ENCODE assay signal across 1 cellular context in the genomic region with DNA sequence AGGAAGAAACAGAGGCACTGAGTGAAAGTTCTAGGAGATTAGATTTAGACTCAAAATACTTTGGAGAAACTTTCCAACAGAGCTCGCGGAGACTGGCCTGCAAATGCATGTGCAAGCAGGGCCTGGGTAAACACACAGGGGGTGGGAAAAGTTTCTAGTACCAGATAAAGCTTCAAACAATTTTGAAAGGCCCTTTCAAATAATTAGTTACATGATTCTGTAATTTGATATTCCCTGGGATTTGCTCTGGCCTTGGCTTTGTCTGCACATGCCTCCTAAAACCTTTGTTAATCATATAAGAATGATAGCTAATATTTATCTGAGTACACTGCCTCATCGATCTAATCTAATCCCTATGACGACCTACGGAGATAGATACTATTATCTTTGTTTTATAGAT.
TF ChIP-seq lines count a peak whose summit lies in the region.

No MANE protein-coding gene starts in this region.

TF ChIP-seq in GM23338, 12 proteins besides CTCF, POLR2A, EP300 and RAD21 (continued from another document):
- TF ChIP-seq, protein P1, sequence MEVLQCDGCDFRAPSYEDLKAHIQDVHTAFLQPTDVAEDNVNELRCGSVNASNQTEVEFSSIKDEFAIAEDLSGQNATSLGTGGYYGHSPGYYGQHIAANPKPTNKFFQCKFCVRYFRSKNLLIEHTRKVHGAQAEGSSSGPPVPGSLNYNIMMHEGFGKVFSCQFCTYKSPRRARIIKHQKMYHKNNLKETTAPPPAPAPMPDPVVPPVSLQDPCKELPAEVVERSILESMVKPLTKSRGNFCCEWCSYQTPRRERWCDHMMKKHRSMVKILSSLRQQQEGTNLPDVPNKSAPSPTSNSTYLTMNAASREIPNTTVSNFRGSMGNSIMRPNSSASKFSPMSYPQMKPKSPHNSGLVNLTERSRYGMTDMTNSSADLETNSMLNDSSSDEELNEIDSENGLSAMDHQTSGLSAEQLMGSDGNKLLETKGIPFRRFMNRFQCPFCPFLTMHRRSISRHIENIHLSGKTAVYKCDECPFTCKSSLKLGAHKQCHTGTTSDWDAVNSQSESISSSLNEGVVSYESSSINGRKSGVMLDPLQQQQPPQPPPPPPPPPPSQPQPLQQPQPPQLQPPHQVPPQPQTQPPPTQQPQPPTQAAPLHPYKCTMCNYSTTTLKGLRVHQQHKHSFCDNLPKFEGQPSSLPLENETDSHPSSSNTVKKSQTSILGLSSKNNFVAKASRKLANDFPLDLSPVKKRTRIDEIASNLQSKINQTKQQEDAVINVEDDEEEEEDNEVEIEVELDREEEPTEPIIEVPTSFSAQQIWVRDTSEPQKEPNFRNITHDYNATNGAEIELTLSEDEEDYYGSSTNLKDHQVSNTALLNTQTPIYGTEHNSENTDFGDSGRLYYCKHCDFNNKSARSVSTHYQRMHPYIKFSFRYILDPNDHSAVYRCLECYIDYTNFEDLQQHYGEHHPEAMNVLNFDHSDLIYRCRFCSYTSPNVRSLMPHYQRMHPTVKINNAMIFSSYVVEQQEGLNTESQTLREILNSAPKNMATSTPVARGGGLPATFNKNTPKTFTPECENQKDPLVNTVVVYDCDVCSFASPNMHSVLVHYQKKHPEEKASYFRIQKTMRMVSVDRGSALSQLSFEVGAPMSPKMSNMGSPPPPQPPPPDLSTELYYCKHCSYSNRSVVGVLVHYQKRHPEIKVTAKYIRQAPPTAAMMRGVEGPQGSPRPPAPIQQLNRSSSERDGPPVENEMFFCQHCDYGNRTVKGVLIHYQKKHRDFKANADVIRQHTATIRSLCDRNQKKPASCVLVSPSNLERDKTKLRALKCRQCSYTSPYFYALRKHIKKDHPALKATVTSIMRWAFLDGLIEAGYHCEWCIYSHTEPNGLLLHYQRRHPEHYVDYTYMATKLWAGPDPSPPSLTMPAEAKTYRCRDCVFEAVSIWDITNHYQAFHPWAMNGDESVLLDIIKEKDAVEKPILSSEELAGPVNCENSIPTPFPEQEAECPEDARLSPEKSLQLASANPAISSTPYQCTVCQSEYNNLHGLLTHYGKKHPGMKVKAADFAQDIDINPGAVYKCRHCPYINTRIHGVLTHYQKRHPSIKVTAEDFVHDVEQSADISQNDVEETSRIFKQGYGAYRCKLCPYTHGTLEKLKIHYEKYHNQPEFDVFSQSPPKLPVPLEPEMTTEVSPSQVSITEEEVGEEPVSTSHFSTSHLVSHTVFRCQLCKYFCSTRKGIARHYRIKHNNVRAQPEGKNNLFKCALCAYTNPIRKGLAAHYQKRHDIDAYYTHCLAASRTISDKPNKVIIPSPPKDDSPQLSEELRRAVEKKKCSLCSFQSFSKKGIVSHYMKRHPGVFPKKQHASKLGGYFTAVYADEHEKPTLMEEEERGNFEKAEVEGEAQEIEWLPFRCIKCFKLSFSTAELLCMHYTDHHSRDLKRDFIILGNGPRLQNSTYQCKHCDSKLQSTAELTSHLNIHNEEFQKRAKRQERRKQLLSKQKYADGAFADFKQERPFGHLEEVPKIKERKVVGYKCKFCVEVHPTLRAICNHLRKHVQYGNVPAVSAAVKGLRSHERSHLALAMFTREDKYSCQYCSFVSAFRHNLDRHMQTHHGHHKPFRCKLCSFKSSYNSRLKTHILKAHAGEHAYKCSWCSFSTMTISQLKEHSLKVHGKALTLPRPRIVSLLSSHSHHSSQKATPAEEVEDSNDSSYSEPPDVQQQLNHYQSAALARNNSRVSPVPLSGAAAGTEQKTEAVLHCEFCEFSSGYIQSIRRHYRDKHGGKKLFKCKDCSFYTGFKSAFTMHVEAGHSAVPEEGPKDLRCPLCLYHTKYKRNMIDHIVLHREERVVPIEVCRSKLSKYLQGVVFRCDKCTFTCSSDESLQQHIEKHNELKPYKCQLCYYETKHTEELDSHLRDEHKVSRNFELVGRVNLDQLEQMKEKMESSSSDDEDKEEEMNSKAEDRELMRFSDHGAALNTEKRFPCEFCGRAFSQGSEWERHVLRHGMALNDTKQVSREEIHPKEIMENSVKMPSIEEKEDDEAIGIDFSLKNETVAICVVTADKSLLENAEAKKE (CRISPR knock-in tag; IDR thresholded peaks at IDR 0.05): no peak
- TF ChIP-seq POLR2AphosphoS5 (IDR thresholded peaks at IDR 0.05; ENCODE audit: low read depth): no peak
- TF ChIP-seq EZH2phosphoT487 (IDR thresholded peaks at IDR 0.05; ENCODE audit: unreplicated experiment): no peak
- no peak for TF ChIP-seq JUNB (IDR thresholded peaks at IDR 0.05; ENCODE audit: unreplicated experiment)
- TF ChIP-seq ZNF331 (CRISPR knock-in tag; IDR thresholded peaks at IDR 0.05; ENCODE audit: low read depth): no peak
- TF ChIP-seq, protein P2, sequence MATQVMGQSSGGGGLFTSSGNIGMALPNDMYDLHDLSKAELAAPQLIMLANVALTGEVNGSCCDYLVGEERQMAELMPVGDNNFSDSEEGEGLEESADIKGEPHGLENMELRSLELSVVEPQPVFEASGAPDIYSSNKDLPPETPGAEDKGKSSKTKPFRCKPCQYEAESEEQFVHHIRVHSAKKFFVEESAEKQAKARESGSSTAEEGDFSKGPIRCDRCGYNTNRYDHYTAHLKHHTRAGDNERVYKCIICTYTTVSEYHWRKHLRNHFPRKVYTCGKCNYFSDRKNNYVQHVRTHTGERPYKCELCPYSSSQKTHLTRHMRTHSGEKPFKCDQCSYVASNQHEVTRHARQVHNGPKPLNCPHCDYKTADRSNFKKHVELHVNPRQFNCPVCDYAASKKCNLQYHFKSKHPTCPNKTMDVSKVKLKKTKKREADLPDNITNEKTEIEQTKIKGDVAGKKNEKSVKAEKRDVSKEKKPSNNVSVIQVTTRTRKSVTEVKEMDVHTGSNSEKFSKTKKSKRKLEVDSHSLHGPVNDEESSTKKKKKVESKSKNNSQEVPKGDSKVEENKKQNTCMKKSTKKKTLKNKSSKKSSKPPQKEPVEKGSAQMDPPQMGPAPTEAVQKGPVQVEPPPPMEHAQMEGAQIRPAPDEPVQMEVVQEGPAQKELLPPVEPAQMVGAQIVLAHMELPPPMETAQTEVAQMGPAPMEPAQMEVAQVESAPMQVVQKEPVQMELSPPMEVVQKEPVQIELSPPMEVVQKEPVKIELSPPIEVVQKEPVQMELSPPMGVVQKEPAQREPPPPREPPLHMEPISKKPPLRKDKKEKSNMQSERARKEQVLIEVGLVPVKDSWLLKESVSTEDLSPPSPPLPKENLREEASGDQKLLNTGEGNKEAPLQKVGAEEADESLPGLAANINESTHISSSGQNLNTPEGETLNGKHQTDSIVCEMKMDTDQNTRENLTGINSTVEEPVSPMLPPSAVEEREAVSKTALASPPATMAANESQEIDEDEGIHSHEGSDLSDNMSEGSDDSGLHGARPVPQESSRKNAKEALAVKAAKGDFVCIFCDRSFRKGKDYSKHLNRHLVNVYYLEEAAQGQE (IDR thresholded peaks at IDR 0.05; ENCODE audit: unreplicated experiment): no peak
- TF ChIP-seq EZH2 (IDR thresholded peaks at IDR 0.05; ENCODE audit: low read depth, unreplicated experiment): no peak
